ENCODE assay signal across 21 cellular contexts in the genomic region with DNA sequence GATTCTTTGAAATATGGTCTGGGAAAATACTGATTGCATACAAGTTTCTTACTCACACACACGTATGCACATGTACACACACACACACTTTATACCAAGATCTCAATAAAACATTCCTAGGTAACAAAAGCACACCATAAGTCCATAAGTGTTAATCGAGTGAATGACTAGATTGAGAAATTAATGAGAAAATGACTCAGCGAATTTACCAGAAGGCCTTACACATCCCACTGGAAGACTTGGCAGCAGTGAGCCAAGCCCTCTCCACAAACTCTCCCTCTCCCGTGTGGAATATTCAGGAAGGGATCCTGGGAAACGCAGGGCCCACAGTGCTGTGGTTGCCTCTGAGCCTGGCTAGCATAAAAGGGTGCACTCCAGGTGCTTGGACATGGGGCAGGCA.
"Had no signal": no experiment of that assay in that cellular context is flagged by ENCODE, and none has a peak within 500 bp of the region (broad histone marks: within the 10 kb centered on the region; RNA-seq: fewer than 3 reads in every experiment).

No MANE protein-coding gene starts in this region.

- H3K27ac Mint-ChIP-seq: activated CD4-positive, alpha-beta T cell treated with anti-CD3 and anti-CD28 coated beads for 36 hours; activated naive CD4-positive, alpha-beta T cell treated with anti-CD3 and anti-CD28 coated beads, Interleukin-2, amount 50 U/mL, for 72 hours; activated T-helper 1 cell treated with anti-CD3 and anti-CD28 coated beads, Interleukin-12 subunit alpha, Interleukin-12 subunit beta, Interleukin-2, Interleukin-4 antibody, amounts not matched to agents 30 ng/mL and 10 ng/mL and 1 ng/mL, durations not matched to agents 14 hours and 24 hours and 36 hours; effector memory CD8-positive, alpha-beta T cell; memory B cell; stimulated activated naive B cell treated with anti-CD40 and anti-IgM and Interleukin-4, amounts not matched to agents 10 μg/mL and 1 μg/mL and 100 μg/mL, for 72 hours; T-helper 2 cell treated with Interferon-gamma antibody and Interleukin-4, amounts not matched to agents 5 μg/mL and 100 μg/mL, for 36 hours; WTC11 had no signal

- DNase-seq: activated CD4-positive, alpha-beta T cell treated with anti-CD3 and anti-CD28 coated beads for 36 hours; activated CD4-positive, alpha-beta T cell treated with anti-CD3 and anti-CD28 coated beads, Interleukin-2, amount 50 U/mL, for 48 hours; activated gamma-delta T cell treated with Interleukin-2 at 50 U/mL for 16 hours; activated T-cell treated with anti-CD3 and anti-CD28 coated beads for 4 hours; adrenal gland; effector memory CD8-positive, alpha-beta T cell; heart right ventricle; left ventricle myocardium superior; naive thymus-derived CD8-positive, alpha-beta T cell; retina; stimulated activated naive B cell treated with anti-CD40 and anti-IgM and Interleukin-4, amounts not matched to agents 10 μg/mL and 1 μg/mL and 100 μg/mL, for 72 hours; SW 1271; upper lobe of right lung had no signal

- H3K9me3 Mint-ChIP-seq: activated naive CD4-positive, alpha-beta T cell treated with anti-CD3 and anti-CD28 coated beads, Interleukin-2, amount 50 U/mL, for 72 hours; activated T-helper 1 cell treated with anti-CD3 and anti-CD28 coated beads, Interleukin-12 subunit alpha, Interleukin-12 subunit beta, Interleukin-2, Interleukin-4 antibody, amounts not matched to agents 30 ng/mL and 10 ng/mL and 1 ng/mL, durations not matched to agents 14 hours and 24 hours and 36 hours; memory B cell; naive thymus-derived CD8-positive, alpha-beta T cell; stimulated activated naive B cell treated with anti-CD40 and anti-IgM and Interleukin-4, amounts not matched to agents 10 μg/mL and 1 μg/mL and 100 μg/mL, for 72 hours; T-helper 2 cell treated with Interferon-gamma antibody and Interleukin-4, amounts not matched to agents 5 μg/mL and 100 μg/mL, for 36 hours had no signal

- FAIRE-seq: TTC549 had no signal

- H3K4me1 ChIP-seq: gastroesophageal sphincter had no signal

- H3K79me2 ChIP-seq: parathyroid adenoma had no signal

- H3K9me3 ChIP-seq: adrenal gland, gastroesophageal sphincter, heart right ventricle, upper lobe of right lung had no signal

- H3K4me3 Mint-ChIP-seq: activated CD4-positive, alpha-beta T cell treated with anti-CD3 and anti-CD28 coated beads for 36 hours; activated T-helper 1 cell treated with anti-CD3 and anti-CD28 coated beads, Interleukin-12 subunit alpha, Interleukin-12 subunit beta, Interleukin-2, Interleukin-4 antibody, amounts not matched to agents 30 ng/mL and 10 ng/mL and 1 ng/mL, durations not matched to agents 14 hours and 24 hours and 36 hours; effector memory CD8-positive, alpha-beta T cell; memory B cell; naive thymus-derived CD8-positive, alpha-beta T cell; stimulated activated naive B cell treated with anti-CD40 and anti-IgM and Interleukin-4, amounts not matched to agents 10 μg/mL and 1 μg/mL and 100 μg/mL, for 72 hours; T-helper 2 cell treated with Interferon-gamma antibody and Interleukin-4, amounts not matched to agents 5 μg/mL and 100 μg/mL, for 36 hours; WTC11 had no signal

- H2AFZ ChIP-seq: parathyroid adenoma had no signal

- H3K36me3 ChIP-seq: adrenal gland, gastroesophageal sphincter, heart right ventricle, upper lobe of right lung had no signal

- ATAC-seq: activated CD4-positive, alpha-beta T cell treated with anti-CD3 and anti-CD28 coated beads for 36 hours; activated naive CD4-positive, alpha-beta T cell treated with anti-CD3 and anti-CD28 coated beads, Interleukin-2, amount 50 U/mL, for 72 hours; effector memory CD8-positive, alpha-beta T cell; gastroesophageal sphincter; heart right ventricle; left ventricle myocardium superior; naive thymus-derived CD8-positive, alpha-beta T cell; upper lobe of right lung; WTC11 had no signal

- H3K4me3 ChIP-seq: adrenal gland, gastroesophageal sphincter, heart right ventricle, upper lobe of right lung had no signal

- H3K36me3 Mint-ChIP-seq: activated naive CD4-positive, alpha-beta T cell treated with anti-CD3 and anti-CD28 coated beads, Interleukin-2, amount 50 U/mL, for 72 hours; memory B cell; naive thymus-derived CD8-positive, alpha-beta T cell; stimulated activated naive B cell treated with anti-CD40 and anti-IgM and Interleukin-4, amounts not matched to agents 10 μg/mL and 1 μg/mL and 100 μg/mL, for 72 hours; WTC11 had no signal

- H3K27ac ChIP-seq: adrenal gland, gastroesophageal sphincter, heart right ventricle, parathyroid adenoma, upper lobe of right lung had no signal

- H3K9ac ChIP-seq: parathyroid adenoma had no signal

- H3K27me3 ChIP-seq: adrenal gland, gastroesophageal sphincter, heart right ventricle, upper lobe of right lung had no signal
